ENCODE assay signal across 8 cellular contexts in the genomic region with DNA sequence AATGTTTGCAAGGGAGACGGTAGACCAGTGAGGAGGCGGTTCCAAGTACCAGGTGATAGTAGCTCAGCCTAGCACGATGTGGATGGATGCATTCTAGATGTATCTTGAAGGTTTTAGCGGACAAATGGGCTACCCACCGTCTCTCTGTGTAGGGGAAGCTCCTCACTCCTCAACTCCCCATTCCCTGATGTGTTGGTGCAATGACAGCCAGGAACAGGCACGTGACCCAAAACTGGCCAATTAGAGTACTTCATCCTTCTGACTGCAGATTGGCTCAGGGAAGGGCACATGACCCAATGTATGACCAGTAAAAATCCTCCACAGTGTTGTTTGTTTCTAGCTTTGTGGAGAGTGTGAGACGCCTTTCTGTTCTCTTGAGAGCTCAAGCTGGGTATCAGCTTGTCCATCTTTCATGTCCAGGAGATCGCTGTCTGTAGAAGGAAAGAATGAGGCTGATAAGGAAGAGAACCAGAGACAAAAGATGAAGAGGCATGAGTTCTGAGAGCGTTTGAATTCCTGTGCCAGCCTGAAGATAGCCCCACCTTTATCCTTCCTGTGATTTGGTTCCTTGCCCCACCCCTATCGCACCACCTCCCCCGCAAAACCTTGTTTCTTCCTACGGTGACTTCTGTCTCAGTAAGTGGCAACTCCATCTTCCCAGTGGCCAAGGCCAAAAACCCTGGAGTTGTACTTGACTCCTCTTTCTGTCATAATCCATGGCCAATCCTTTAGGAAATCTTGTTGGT. TPM values are rescaled to one million over a fixed set of nuclear protein-coding genes. Genes with fewer than 3 reads are reported as not detected.
DNase-seq lines count a peak whose midpoint lies in the region; ATAC-seq and TF ChIP-seq lines count a peak whose summit lies in the region.

No MANE protein-coding gene starts in this region.

- no peak overlapping the region for H3K23ac ChIP-seq in mesendoderm (ENCODE audit: low read length)

- H2AK5ac ChIP-seq in mesendoderm (ENCODE audit: low read length) = no peak overlapping the region

- H3K36me3 ChIP-seq in mesendoderm (ENCODE audit: control insufficient read depth, insufficient read depth, low read length) = no peaks in the 10 kb centered on the region
- no peaks in the 10 kb centered on the region for H3K36me3 ChIP-seq in suprapubic skin

- no peak overlapping the region for H2BK5ac ChIP-seq in mesendoderm (ENCODE audit: low read length)

- no peaks in the 10 kb centered on the region for H3K79me2 ChIP-seq in mesendoderm (ENCODE audit: control insufficient read depth, insufficient read depth, low read length)

- H2BK120ac ChIP-seq in mesendoderm (ENCODE audit: low read depth, low read length) = no peak overlapping the region

- H3K9me3 ChIP-seq in suprapubic skin = no peaks in the 10 kb centered on the region

- H3K56ac ChIP-seq in mesendoderm (ENCODE audit: low read length) = peak overlapping the region; percentile 89

- peak overlapping the region; percentile 66 for H3K9ac ChIP-seq in mesendoderm (ENCODE audit: low read length)

- peaks cover 12% of the 10 kb centered on the region for H3K4me1 ChIP-seq in mesendoderm (ENCODE audit: control insufficient read depth, low read depth, low read length)
- peaks cover 49% of the 10 kb centered on the region for H3K4me1 ChIP-seq in suprapubic skin

- TF ChIP-seq EP300 in suprapubic skin (IDR thresholded peaks at IDR 0.05) = no peak

- H3K27me3 ChIP-seq in mesendoderm (ENCODE audit: insufficient read depth, low read length, poor library complexity) (no peaks in the 10 kb centered on the region), suprapubic skin (no peaks in the 10 kb centered on the region)

- H2BK15ac ChIP-seq in mesendoderm (replicated peaks; ENCODE audit: low read depth) = no peak overlapping the region

- no peak overlapping the region for H3K4ac ChIP-seq in mesendoderm (ENCODE audit: low read depth, low read length)

- peak overlapping the region; percentile 83 for H3K4me2 ChIP-seq in mesendoderm (ENCODE audit: low read length)

- peak; percentile 82 for TF ChIP-seq POLR2A in erythroblast (IDR thresholded peaks at IDR 0.05; ENCODE audit: low read length)
- peak in 1 of 2 donors; percentile 47 for TF ChIP-seq POLR2A in suprapubic skin (IDR thresholded peaks at IDR 0.05)

- no CpG with 5 or more reads among the region's 12 CpGs for WGBS in mesendoderm (ENCODE audit: extremely low coverage, insufficient coverage, low lambda C conversion rate)
- 3% methylated on average over 12 of the region's 12 CpGs for WGBS in suprapubic skin

- no peak for TF ChIP-seq CTCF in suprapubic skin (IDR thresholded peaks at IDR 0.05)

- peaks cover 4% of the 10 kb centered on the region for H3K79me1 ChIP-seq in mesendoderm (ENCODE audit: low read length)

- DNase-seq in ELR (ENCODE audit: low read depth) (peak; percentile 85), NCI-H510A treated with DMSO at 0.1 percent for 48 hours (lab: John Stamatoyannopoulos, UW) (peak; percentile 97), erythroblast (lab: John Stamatoyannopoulos, UW) (peak; percentile 82 to 86), mesendoderm (peak; percentile 98), suprapubic skin (ENCODE audit: low spot score in 2 of 2) (peak; percentile 90 to 91)
- DNase-seq in activated CD8-positive, alpha-beta memory T cell treated with anti-CD3 and anti-CD28 coated beads for 24 hours = peak; percentile 72

- H4K8ac ChIP-seq in mesendoderm (ENCODE audit: low read depth, low read length) = no peak overlapping the region

- H4K5ac ChIP-seq in mesendoderm (ENCODE audit: low read length) = peak overlapping the region; percentile 50

- peak overlapping the region; percentile 59 for H3K27ac ChIP-seq in mesendoderm (ENCODE audit: low read depth, low read length)
- H3K27ac ChIP-seq in suprapubic skin = peak overlapping the region; percentile 86

- H3K4me3 ChIP-seq in mesendoderm (ENCODE audit: low read length) = peak overlapping the region; percentile 34
- H3K4me3 ChIP-seq in suprapubic skin = peak overlapping the region; percentile 44

- ATAC-seq in HG02798 (IDR thresholded peaks at IDR 0.05; ENCODE audit: poor library complexity, unreplicated experiment) = peak; percentile 22
- ATAC-seq in HG03469 (IDR thresholded peaks at IDR 0.05; ENCODE audit: unreplicated experiment) = no peak

- H3K18ac ChIP-seq in mesendoderm (ENCODE audit: low read length) = no peak overlapping the region

RNA-seq across cellular contexts. Expression of a gene that starts 2.3 kb away (rescaled TPM):
- 1.9 TPM for polyA plus RNA-seq in mesendoderm (2013, experiment 1 of 2)
- 1.8 TPM for polyA plus RNA-seq in mesendoderm (2013, experiment 2 of 2)
- total RNA-seq in suprapubic skin = 10 to 100 TPM in 2 of 4 donors, 1 to 10 TPM in 2; 8.1 to 10.6 (median 9.9) TPM

RNA-seq across cellular contexts. Expression of a gene that starts 16.1 kb away (rescaled TPM):
- polyA plus RNA-seq in mesendoderm (2013, experiment 1 of 2) = 3.7 TPM
- 3.5 TPM for polyA plus RNA-seq in mesendoderm (2013, experiment 2 of 2)
- 10 to 100 TPM; 13.7 to 21.4 (median 19.4) TPM for total RNA-seq in suprapubic skin

RNA-seq across cellular contexts. Expression of a gene that starts 18.1 kb away (rescaled TPM):
- polyA plus RNA-seq in mesendoderm (2013, experiment 1 of 2) = 193 TPM
- 193 TPM for polyA plus RNA-seq in mesendoderm (2013, experiment 2 of 2)
- total RNA-seq in suprapubic skin = 10 to 100 TPM in 2 of 4 donors, 1 to 10 TPM in 2; 3.7 to 18.2 (median 9.5) TPM

RNA-seq across cellular contexts. Expression of a gene that starts 29.5 kb away (rescaled TPM):
- 14.1 TPM for polyA plus RNA-seq in mesendoderm (2013, experiment 1 of 2)
- polyA plus RNA-seq in mesendoderm (2013, experiment 2 of 2) = 14.0 TPM
- total RNA-seq in suprapubic skin = 10 to 100 TPM; 41.2 to 64.3 (median 52.8) TPM

RNA-seq across cellular contexts. Expression of a gene that starts 40.0 kb away (rescaled TPM):
- 10.0 TPM for polyA plus RNA-seq in mesendoderm (2013, experiment 1 of 2)
- polyA plus RNA-seq in mesendoderm (2013, experiment 2 of 2) = 10.0 TPM
- 100 to 1,000 TPM; 272 to 655 (median 330) TPM for total RNA-seq in suprapubic skin
